7 cellular contexts compared by ENCODE assay signal in the genomic region with DNA sequence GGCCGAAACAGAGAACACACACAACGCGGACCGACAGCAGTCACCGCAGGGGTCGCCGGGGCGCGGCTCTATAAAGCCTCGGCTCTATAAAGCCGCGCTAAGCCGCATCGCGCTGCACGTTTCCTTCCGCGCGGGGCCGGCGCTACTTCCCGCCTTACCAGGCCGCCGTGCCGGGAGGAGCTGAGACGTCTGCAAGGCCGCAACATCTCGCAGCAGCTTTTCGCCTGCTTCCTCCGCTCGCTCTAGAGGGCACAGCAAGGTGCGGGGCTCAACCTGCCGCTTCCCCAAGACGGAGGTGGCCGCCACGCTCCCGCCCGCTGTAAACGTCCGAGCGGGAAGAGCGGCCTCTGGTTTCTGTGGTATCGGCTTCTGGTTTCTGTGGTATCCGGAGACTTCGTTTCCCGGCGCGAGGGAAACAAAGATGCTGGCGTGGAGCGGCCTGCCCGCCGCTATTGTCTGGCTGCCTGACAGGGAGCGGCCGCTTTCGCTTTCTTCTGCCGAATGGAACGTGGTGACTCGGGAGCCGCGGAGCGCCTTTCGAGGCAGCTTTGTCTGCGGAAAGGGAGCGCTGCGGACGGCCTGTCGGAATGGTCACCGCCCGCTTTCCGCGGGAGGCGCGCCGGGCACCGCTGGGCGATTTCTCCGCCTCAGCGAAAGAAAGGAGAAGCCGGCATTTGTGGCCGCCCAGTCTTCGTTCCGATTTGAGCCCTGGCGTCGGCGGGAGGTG.
A peak's percentile ranks its signal among the peaks of the same experiment; 100 is the strongest.
DNase-seq lines count a peak whose midpoint lies in the region; FAIRE-seq and TF ChIP-seq lines count a peak whose summit lies in the region.

No MANE protein-coding gene starts in this region.

- 5% methylated on average over 31 of the region's 85 CpGs for WGBS in mammary epithelial cell (ENCODE audit: low coverage, missing lambda C conversion rate)

- H3K4me3 ChIP-seq in NB4 (ENCODE audit: low read depth, low read length) (peak overlapping the region; percentile 57), WERI-Rb-1 (ENCODE audit: low read depth, low read length) (peak overlapping the region; percentile 40), mammary epithelial cell (replicated peaks in 1 of 3; ENCODE audit: insufficient read depth in 1 of 3, low read depth in 2 of 3, low read length in 3 of 3) (peak overlapping the region; percentile 62 to 67 (median 66)), skin epidermis (peak overlapping the region; percentile 51 to 75 (median 67))

- H3K36me3 ChIP-seq in WERI-Rb-1 (no peaks in the 10 kb centered on the region), mammary epithelial cell (ENCODE audit: insufficient read depth, low read length) (no peaks in the 10 kb centered on the region)

- POLR2A ChIA-PET in HEK293T (lab: Yijun Ruan, JAX), result interaction anchor here (0.6 to 6.7 kb wide), 46 partner anchors 7 to 1683 kb away, joined by 3 to 44 read pairs (median 5); a partner anchor contains a TSS

- BruUV-seq in mammary epithelial cell (replicated peaks; lab: Mats Ljungman, UMichigan), result no TSS peak

- H3K79me2 ChIP-seq in mammary epithelial cell (ENCODE audit: insufficient read depth, low read length), result peaks cover 3% of the 10 kb centered on the region

- FAIRE-seq in GM12891 (lab: Jason Lieb, UNC), result peak; percentile 94

- H3K27me3 ChIP-seq in WERI-Rb-1 (ENCODE audit: insufficient read depth, low read depth, severe bottlenecking) (no peaks in the 10 kb centered on the region), mammary epithelial cell (ENCODE audit: insufficient read depth, low read length) (no peaks in the 10 kb centered on the region)

- intact Hi-C loops in mammary epithelial cell (cut with micrococcal nuclease), result loop anchor here (2.0 to 10.0 kb wide), 3 partner anchors 96 to 278 kb away; a partner anchor contains a TSS

- H2AFZ ChIP-seq in mammary epithelial cell (ENCODE audit: low read depth, low read length), result peak overlapping the region; percentile 99

- peak overlapping the region; percentile 57 for H3K9ac ChIP-seq in mammary epithelial cell (ENCODE audit: insufficient read depth, low read length)

- dilution Hi-C loops in mammary epithelial cell (cut with HindIII; ENCODE audit: low sequenced_read_pairs), result no loop called here

- no peak for TF ChIP-seq CTCF in NB4 (IDR thresholded peaks at IDR 0.05; ENCODE audit: low read depth, low read length)
- no peak for TF ChIP-seq CTCF in WERI-Rb-1 (IDR thresholded peaks at IDR 0.05; ENCODE audit: low read depth, low read length)
- peak in 1 of 2 donors; percentile 37 for TF ChIP-seq CTCF in mammary epithelial cell (conservative IDR thresholded peaks at IDR 0.05 in 1 of 2, IDR thresholded peaks at IDR 0.05 in 1 of 2; ENCODE audit: extremely low read depth in 1 of 2, insufficient read depth in 1 of 2, low read depth in 1 of 2, low read length in 2 of 2)

- peak; percentile 63 for DNase-seq in GM12891 (ENCODE audit: insufficient read length, low spot score)
- peak; percentile 74 for DNase-seq in HEK293T (ENCODE audit: extremely low spot score)
- DNase-seq in NB4 (ENCODE audit: low read depth), result peak; percentile 85
- no peak for DNase-seq in WERI-Rb-1
- peak; percentile 77 for DNase-seq in mammary epithelial cell
- peak; percentile 74 for DNase-seq in iPS-NIHi11 (ENCODE audit: low spot score)

- H3K9me3 ChIP-seq in WERI-Rb-1 (ENCODE audit: severe bottlenecking) (no peaks in the 10 kb centered on the region), mammary epithelial cell (replicated peaks; ENCODE audit: insufficient read depth, low read length) (no peaks in the 10 kb centered on the region)

- in situ Hi-C loops in mammary epithelial cell (cut with MboI; ENCODE audit: low sequenced_read_pairs in 2 of 2), result no loop called here

- no peaks in the 10 kb centered on the region for H4K20me1 ChIP-seq in mammary epithelial cell (ENCODE audit: insufficient read depth, low read length)

- TF ChIP-seq POLR2A in GM12891 (IDR thresholded peaks at IDR 0.05; ENCODE audit: low read depth, low read length) (peak; percentile 92), NB4 (IDR thresholded peaks at IDR 0.05; ENCODE audit: extremely low read depth, insufficient read length) (no peak)

- CTCF ChIA-PET in HEK293T (lab: Yijun Ruan, JAX) (interaction anchor here (0.5 to 0.7 kb wide), 3 partner anchors 34 to 137 kb away, joined by 3 to 4 read pairs (median 3); no protein-coding TSS in a partner anchor), mammary epithelial cell (lab: Charles Lee; ENCODE audit: low non-redundant PET) (interaction anchor here (0.7 kb wide), 1 partner anchor 722 kb away, joined by 6 read pairs; no protein-coding TSS in a partner anchor)

- H3K27ac ChIP-seq in WERI-Rb-1, result no peak overlapping the region
- peak overlapping the region; percentile 66 for H3K27ac ChIP-seq in mammary epithelial cell (ENCODE audit: insufficient read depth, low read depth, low read length)
- peak overlapping the region; percentile 84 to 99 (median 93) for H3K27ac ChIP-seq in skin epidermis

- H3K4me1 ChIP-seq in mammary epithelial cell (ENCODE audit: insufficient read depth, low read length), result peaks cover 34% of the 10 kb centered on the region

- H3K4me2 ChIP-seq in mammary epithelial cell (ENCODE audit: insufficient read depth, low read depth, low read length), result peak overlapping the region; percentile 99

TF ChIP-seq in GM12891, 5 proteins besides CTCF, POLR2A, EP300 and RAD21:
- TF ChIP-seq POU2F2 (IDR thresholded peaks at IDR 0.05; ENCODE audit: low read depth, low read length), result peak; percentile 67; the same call in 1 of the 2 replicates
- peak; percentile 90 for TF ChIP-seq TAF1 (IDR thresholded peaks at IDR 0.05; ENCODE audit: low read depth, low read length)
- TF ChIP-seq PAX5 (IDR thresholded peaks at IDR 0.05; ENCODE audit: insufficient read depth, low read length, severe bottlenecking), result no peak
- no peak for TF ChIP-seq SPI1 (IDR thresholded peaks at IDR 0.05; ENCODE audit: low read depth, low read length)
- peak; percentile 94 for TF ChIP-seq POLR2AphosphoS5 (IDR thresholded peaks at IDR 0.05; ENCODE audit: low read depth, low read length)

TF ChIP-seq in HEK293T, 16 proteins besides CTCF, POLR2A, EP300 and RAD21:
- 0 out of 2 replicates have a peak, but pooled peaks have one; percentile 7 for TF ChIP-seq ARNT (IDR thresholded peaks at IDR 0.05)
- TF ChIP-seq FOXM1 (IDR thresholded peaks at IDR 0.05; ENCODE audit: borderline replicate concordance), result no peak
- TF ChIP-seq ELF4 (IDR thresholded peaks at IDR 0.05), result 0 out of 2 replicates have a peak, but pooled peaks have one; percentile 40
- TF ChIP-seq CTBP1 (IDR thresholded peaks at IDR 0.05; ENCODE audit: borderline replicate concordance), result peak; percentile 80; the same call in 1 of the 2 replicates
- TF ChIP-seq L3MBTL2 (conservative IDR thresholded peaks at IDR 0.05), result peak; percentile 94
